ENCODE assay signal across 25 cellular contexts in the genomic region with DNA sequence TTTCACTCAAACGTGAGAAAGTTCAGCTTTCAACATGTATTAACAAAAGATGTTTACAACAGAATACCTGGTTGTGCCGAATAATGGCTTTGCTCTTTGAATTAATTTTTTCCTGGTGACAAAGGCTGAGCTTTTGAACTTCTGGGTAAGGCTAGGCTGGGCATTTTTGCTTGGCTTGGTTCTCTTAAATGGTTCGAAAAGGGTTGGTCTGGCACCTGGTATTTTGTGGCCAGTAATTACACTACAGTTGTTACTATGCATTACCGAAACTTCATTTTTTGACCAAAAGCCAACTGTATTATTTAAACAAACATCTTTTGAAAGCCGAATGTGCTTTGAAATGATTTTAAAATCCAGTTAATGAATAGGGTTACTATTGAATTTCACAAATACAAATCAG.
"Had no signal": no experiment of that assay in that cellular context is flagged by ENCODE, and none has a peak within 500 bp of the region (broad histone marks: within the 10 kb centered on the region; RNA-seq: fewer than 3 reads in every experiment).

No MANE protein-coding gene starts in this region.

- H3K27me3 Mint-ChIP-seq: activated CD4-positive, alpha-beta memory T cell treated with anti-CD3 and anti-CD28 coated beads, Interleukin-2, amount 10 ng/mL, durations not matched to agents 7 days and 5 days; activated CD4-positive, alpha-beta T cell treated with anti-CD3 and anti-CD28 coated beads for 36 hours; activated naive CD8-positive, alpha-beta T cell; activated T-helper 17 cell treated with anti-CD3 and anti-CD28 coated beads, Interleukin-2, amount 50 U/mL, for 72 hours; T-cell had no signal

- H3K36me3 Mint-ChIP-seq: activated naive CD8-positive, alpha-beta T cell had no signal

- H3K27ac Mint-ChIP-seq: activated CD4-positive, alpha-beta memory T cell treated with anti-CD3 and anti-CD28 coated beads, Interleukin-2, amount 10 ng/mL, durations not matched to agents 7 days and 5 days; activated CD4-positive, alpha-beta T cell treated with anti-CD3 and anti-CD28 coated beads for 36 hours; activated naive CD4-positive, alpha-beta T cell treated with anti-CD3 and anti-CD28 coated beads for 36 hours; activated naive CD8-positive, alpha-beta T cell; T-cell had no signal

- H3K27ac ChIP-seq: VCaP had no signal

- H3K4me3 Mint-ChIP-seq: activated CD4-positive, alpha-beta memory T cell treated with anti-CD3 and anti-CD28 coated beads, Interleukin-2, amount 10 ng/mL, durations not matched to agents 7 days and 5 days; activated CD4-positive, alpha-beta T cell treated with anti-CD3 and anti-CD28 coated beads for 36 hours; activated naive CD4-positive, alpha-beta T cell treated with anti-CD3 and anti-CD28 coated beads for 36 hours; activated naive CD8-positive, alpha-beta T cell; activated T-helper 17 cell treated with anti-CD3 and anti-CD28 coated beads, Interleukin-2, amount 50 U/mL, for 72 hours; T-cell had no signal

- H3K9me3 Mint-ChIP-seq: activated CD4-positive, alpha-beta memory T cell treated with anti-CD3 and anti-CD28 coated beads, Interleukin-2, amount 10 ng/mL, durations not matched to agents 7 days and 5 days; activated naive CD4-positive, alpha-beta T cell treated with anti-CD3 and anti-CD28 coated beads for 36 hours; activated T-helper 17 cell treated with anti-CD3 and anti-CD28 coated beads, Interleukin-2, amount 50 U/mL, for 72 hours; T-cell had no signal

- DNase-seq: activated CD4-positive, alpha-beta memory T cell treated with anti-CD3 and anti-CD28 coated beads, Interleukin-2, amount 10 ng/mL, durations not matched to agents 7 days and 5 days; activated CD4-positive, alpha-beta T cell treated with anti-CD3 and anti-CD28 coated beads for 36 hours; activated CD4-positive, alpha-beta T cell treated with anti-CD3 and anti-CD28 coated beads, Interleukin-2, amount 50 U/mL, for 1 hour; activated CD4-positive, CD25-positive, alpha-beta regulatory T cell; activated gamma-delta T cell; activated naive CD4-positive, alpha-beta T cell treated with anti-CD3 and anti-CD28 coated beads for 36 hours; activated T-cell treated with anti-CD3 and anti-CD28 coated beads for 4 hours; activated T-cell treated with anti-CD3 and anti-CD28 coated beads, Interleukin-2, amount 50 U/mL, for 48 hours; central memory CD4-positive, alpha-beta T cell; NCI-H1092 treated with DMSO at 0.1 percent for 48 hours; NCI-H1436 treated with DMSO at 0.1 percent for 48 hours; NCI-H187; NCI-H2171; NCI-H2227 treated with DMSO at 0.1 percent for 48 hours; NCI-H446 treated with DMSO at 0.1 percent for 48 hours; NCI-H524 treated with DMSO at 0.1 percent for 48 hours; NCI-H774; PC-3; SHP77 treated with DMSO at 0.1 percent for 48 hours; T-cell; T-helper 2 cell; T1000 had no signal

- H3K4me1 Mint-ChIP-seq: activated T-helper 17 cell treated with anti-CD3 and anti-CD28 coated beads, Interleukin-2, amount 50 U/mL, for 72 hours had no signal
